In the genomic region with DNA sequence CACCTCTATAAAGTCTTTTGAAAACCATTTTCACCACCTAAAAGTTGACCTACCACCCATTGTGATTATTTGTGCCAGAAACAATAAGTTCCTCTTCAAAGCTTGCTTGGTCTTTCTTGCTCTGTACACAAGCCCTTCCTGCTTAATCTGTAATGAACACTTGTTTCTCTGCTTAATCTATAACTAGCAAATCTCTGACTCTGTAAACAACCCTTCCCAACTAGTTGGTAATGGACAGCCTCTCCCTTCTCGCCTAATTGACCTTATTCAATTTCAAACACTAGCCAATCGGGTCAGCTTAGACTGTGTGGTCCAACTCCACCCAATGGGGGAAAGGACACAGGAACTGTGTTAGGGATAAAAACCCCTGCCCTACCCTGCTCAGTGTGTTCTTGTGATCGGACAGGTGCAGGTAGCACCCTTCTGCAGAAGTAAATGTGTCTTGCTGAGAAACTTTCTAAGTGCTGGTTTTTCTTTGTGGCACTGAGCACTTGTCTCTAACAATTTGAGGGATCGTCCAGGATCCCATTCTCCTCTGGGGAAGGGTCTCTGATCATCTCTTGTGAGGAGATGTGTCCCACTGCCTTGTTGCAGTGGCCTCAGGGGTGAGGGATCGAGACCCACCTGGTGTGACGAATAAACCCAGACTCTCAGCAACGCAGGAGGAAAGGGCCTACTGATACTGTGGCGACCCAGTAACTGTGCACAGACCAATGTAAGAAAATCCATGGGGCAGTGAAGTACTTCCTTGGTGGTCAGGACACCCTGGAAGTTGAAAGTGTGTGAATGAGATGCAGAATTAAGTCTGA, we compare ENCODE assay signal across 1 cellular context.
TF ChIP-seq lines count a peak whose summit lies in the region.

No MANE protein-coding gene starts in this region.

TF ChIP-seq in HepG2, 621 proteins besides CTCF, POLR2A, EP300 and RAD21 (continued from another document and continues in another):
- TF ChIP-seq, protein P1, sequence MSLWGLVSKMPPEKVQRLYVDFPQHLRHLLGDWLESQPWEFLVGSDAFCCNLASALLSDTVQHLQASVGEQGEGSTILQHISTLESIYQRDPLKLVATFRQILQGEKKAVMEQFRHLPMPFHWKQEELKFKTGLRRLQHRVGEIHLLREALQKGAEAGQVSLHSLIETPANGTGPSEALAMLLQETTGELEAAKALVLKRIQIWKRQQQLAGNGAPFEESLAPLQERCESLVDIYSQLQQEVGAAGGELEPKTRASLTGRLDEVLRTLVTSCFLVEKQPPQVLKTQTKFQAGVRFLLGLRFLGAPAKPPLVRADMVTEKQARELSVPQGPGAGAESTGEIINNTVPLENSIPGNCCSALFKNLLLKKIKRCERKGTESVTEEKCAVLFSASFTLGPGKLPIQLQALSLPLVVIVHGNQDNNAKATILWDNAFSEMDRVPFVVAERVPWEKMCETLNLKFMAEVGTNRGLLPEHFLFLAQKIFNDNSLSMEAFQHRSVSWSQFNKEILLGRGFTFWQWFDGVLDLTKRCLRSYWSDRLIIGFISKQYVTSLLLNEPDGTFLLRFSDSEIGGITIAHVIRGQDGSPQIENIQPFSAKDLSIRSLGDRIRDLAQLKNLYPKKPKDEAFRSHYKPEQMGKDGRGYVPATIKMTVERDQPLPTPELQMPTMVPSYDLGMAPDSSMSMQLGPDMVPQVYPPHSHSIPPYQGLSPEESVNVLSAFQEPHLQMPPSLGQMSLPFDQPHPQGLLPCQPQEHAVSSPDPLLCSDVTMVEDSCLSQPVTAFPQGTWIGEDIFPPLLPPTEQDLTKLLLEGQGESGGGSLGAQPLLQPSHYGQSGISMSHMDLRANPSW (CRISPR knock-in tag; IDR thresholded peaks at IDR 0.05; ENCODE audit: borderline replicate concordance) = no peak; the same call in 1 of the 2 replicates
- TF ChIP-seq, protein P2, sequence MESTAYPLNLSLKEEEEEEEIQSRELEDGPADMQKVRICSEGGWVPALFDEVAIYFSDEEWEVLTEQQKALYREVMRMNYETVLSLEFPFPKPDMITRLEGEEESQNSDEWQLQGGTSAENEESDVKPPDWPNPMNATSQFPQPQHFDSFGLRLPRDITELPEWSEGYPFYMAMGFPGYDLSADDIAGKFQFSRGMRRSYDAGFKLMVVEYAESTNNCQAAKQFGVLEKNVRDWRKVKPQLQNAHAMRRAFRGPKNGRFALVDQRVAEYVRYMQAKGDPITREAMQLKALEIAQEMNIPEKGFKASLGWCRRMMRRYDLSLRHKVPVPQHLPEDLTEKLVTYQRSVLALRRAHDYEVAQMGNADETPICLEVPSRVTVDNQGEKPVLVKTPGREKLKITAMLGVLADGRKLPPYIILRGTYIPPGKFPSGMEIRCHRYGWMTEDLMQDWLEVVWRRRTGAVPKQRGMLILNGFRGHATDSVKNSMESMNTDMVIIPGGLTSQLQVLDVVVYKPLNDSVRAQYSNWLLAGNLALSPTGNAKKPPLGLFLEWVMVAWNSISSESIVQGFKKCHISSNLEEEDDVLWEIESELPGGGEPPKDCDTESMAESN (CRISPR knock-in tag; conservative IDR thresholded peaks at IDR 0.05) = peak; percentile 54; the same call in 1 of the 2 replicates
- TF ChIP-seq FOXA3 (CRISPR knock-in tag; IDR thresholded peaks at IDR 0.05) (peak; percentile 99), KLF6 (CRISPR knock-in tag; IDR thresholded peaks at IDR 0.05) (no peak), ZNF44 (CRISPR knock-in tag; IDR thresholded peaks at IDR 0.05) (0 out of 2 replicates have a peak, but pooled peaks have one; percentile 66), GATA4 (IDR thresholded peaks at IDR 0.05; ENCODE audit: borderline replicate concordance, low read depth) (peak; percentile 24; the same call in 1 of the 2 replicates), SALL2 (CRISPR knock-in tag; IDR thresholded peaks at IDR 0.05) (no peak), FLYWCH1 (CRISPR knock-in tag; IDR thresholded peaks at IDR 0.05) (no peak), ZKSCAN1 (IDR thresholded peaks at IDR 0.05; ENCODE audit: low read length) (no peak), CBFB (CRISPR knock-in tag; IDR thresholded peaks at IDR 0.05) (no peak), SATB2 (CRISPR knock-in tag; IDR thresholded peaks at IDR 0.05) (no peak), ZNF264 (CRISPR knock-in tag; IDR thresholded peaks at IDR 0.05) (no peak; the same call in 1 of the 2 replicates), KDM2A (CRISPR knock-in tag; IDR thresholded peaks at IDR 0.05; ENCODE audit: borderline replicate concordance, low read depth) (no peak), NFKB2 (CRISPR knock-in tag; IDR thresholded peaks at IDR 0.05; ENCODE audit: borderline replicate concordance) (no peak), HMG20B (CRISPR knock-in tag; conservative IDR thresholded peaks at IDR 0.05) (peak; percentile 92), ZNF572 (CRISPR knock-in tag; IDR thresholded peaks at IDR 0.05) (peak; percentile 52; the same call in 1 of the 2 replicates), MATR3 (CRISPR knock-in tag; IDR thresholded peaks at IDR 0.05) (no peak), JUN (CRISPR knock-in tag; IDR thresholded peaks at IDR 0.05) (no peak), SRSF4 (IDR thresholded peaks at IDR 0.05; ENCODE audit: low read depth, low read length, poor library complexity, severe bottlenecking) (no peak), ZNF337 (CRISPR knock-in tag; IDR thresholded peaks at IDR 0.05; ENCODE audit: borderline replicate concordance, low read depth) (no peak), ZNF260 (CRISPR knock-in tag; IDR thresholded peaks at IDR 0.05; ENCODE audit: borderline replicate concordance, low read depth) (no peak), HDAC1 (CRISPR knock-in tag; IDR thresholded peaks at IDR 0.05) (peak; percentile 82), ZNF780A (CRISPR knock-in tag; IDR thresholded peaks at IDR 0.05) (no peak), CC2D1A (CRISPR knock-in tag; IDR thresholded peaks at IDR 0.05) (no peak), ZNF562 (CRISPR knock-in tag; IDR thresholded peaks at IDR 0.05; ENCODE audit: borderline replicate concordance) (0 out of 2 replicates have a peak, but pooled peaks have one; percentile 43), ZSCAN20 (CRISPR knock-in tag; IDR thresholded peaks at IDR 0.05; ENCODE audit: borderline replicate concordance) (no peak), DNMT1 (CRISPR knock-in tag; IDR thresholded peaks at IDR 0.05) (no peak), ZNF3 (CRISPR knock-in tag; IDR thresholded peaks at IDR 0.05) (no peak), SIN3B (IDR thresholded peaks at IDR 0.05; ENCODE audit: low read length) (no peak), ZNF678 (CRISPR knock-in tag; IDR thresholded peaks at IDR 0.05) (no peak), ATAD3A (CRISPR knock-in tag; IDR thresholded peaks at IDR 0.05) (no peak), KLF12 (CRISPR knock-in tag; IDR thresholded peaks at IDR 0.05; ENCODE audit: borderline replicate concordance) (no peak), SNAPC2 (CRISPR knock-in tag; IDR thresholded peaks at IDR 0.05) (peak; percentile 92; the same call in 1 of the 2 replicates), PAF1 (CRISPR knock-in tag; IDR thresholded peaks at IDR 0.05) (no peak), ZFP37 (CRISPR knock-in tag; IDR thresholded peaks at IDR 0.05; ENCODE audit: borderline replicate concordance) (no peak)
- TF ChIP-seq, protein P3, sequence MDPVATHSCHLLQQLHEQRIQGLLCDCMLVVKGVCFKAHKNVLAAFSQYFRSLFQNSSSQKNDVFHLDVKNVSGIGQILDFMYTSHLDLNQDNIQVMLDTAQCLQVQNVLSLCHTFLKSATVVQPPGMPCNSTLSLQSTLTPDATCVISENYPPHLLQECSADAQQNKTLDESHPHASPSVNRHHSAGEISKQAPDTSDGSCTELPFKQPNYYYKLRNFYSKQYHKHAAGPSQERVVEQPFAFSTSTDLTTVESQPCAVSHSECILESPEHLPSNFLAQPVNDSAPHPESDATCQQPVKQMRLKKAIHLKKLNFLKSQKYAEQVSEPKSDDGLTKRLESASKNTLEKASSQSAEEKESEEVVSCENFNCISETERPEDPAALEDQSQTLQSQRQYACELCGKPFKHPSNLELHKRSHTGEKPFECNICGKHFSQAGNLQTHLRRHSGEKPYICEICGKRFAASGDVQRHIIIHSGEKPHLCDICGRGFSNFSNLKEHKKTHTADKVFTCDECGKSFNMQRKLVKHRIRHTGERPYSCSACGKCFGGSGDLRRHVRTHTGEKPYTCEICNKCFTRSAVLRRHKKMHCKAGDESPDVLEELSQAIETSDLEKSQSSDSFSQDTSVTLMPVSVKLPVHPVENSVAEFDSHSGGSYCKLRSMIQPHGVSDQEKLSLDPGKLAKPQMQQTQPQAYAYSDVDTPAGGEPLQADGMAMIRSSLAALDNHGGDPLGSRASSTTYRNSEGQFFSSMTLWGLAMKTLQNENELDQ (CRISPR knock-in tag; IDR thresholded peaks at IDR 0.05; ENCODE audit: borderline replicate concordance) = no peak
- TF ChIP-seq, protein P4, sequence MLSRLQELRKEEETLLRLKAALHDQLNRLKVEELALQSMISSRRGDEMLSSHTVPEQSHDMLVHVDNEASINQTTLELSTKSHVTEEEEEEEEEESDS (CRISPR knock-in tag; IDR thresholded peaks at IDR 0.05; ENCODE audit: borderline replicate concordance) = no peak
- TF ChIP-seq, protein P5, sequence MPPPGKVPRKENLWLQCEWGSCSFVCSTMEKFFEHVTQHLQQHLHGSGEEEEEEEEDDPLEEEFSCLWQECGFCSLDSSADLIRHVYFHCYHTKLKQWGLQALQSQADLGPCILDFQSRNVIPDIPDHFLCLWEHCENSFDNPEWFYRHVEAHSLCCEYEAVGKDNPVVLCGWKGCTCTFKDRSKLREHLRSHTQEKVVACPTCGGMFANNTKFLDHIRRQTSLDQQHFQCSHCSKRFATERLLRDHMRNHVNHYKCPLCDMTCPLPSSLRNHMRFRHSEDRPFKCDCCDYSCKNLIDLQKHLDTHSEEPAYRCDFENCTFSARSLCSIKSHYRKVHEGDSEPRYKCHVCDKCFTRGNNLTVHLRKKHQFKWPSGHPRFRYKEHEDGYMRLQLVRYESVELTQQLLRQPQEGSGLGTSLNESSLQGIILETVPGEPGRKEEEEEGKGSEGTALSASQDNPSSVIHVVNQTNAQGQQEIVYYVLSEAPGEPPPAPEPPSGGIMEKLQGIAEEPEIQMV (CRISPR knock-in tag; IDR thresholded peaks at IDR 0.05; ENCODE audit: low read depth) = no peak
- TF ChIP-seq, protein P6, sequence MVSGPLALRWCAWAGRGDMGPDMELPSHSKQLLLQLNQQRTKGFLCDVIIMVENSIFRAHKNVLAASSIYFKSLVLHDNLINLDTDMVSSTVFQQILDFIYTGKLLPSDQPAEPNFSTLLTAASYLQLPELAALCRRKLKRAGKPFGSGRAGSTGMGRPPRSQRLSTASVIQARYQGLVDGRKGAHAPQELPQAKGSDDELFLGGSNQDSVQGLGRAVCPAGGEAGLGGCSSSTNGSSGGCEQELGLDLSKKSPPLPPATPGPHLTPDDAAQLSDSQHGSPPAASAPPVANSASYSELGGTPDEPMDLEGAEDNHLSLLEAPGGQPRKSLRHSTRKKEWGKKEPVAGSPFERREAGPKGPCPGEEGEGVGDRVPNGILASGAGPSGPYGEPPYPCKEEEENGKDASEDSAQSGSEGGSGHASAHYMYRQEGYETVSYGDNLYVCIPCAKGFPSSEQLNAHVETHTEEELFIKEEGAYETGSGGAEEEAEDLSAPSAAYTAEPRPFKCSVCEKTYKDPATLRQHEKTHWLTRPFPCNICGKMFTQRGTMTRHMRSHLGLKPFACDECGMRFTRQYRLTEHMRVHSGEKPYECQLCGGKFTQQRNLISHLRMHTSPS (CRISPR knock-in tag; IDR thresholded peaks at IDR 0.05; ENCODE audit: low read depth) = no peak
- TF ChIP-seq, protein P7, sequence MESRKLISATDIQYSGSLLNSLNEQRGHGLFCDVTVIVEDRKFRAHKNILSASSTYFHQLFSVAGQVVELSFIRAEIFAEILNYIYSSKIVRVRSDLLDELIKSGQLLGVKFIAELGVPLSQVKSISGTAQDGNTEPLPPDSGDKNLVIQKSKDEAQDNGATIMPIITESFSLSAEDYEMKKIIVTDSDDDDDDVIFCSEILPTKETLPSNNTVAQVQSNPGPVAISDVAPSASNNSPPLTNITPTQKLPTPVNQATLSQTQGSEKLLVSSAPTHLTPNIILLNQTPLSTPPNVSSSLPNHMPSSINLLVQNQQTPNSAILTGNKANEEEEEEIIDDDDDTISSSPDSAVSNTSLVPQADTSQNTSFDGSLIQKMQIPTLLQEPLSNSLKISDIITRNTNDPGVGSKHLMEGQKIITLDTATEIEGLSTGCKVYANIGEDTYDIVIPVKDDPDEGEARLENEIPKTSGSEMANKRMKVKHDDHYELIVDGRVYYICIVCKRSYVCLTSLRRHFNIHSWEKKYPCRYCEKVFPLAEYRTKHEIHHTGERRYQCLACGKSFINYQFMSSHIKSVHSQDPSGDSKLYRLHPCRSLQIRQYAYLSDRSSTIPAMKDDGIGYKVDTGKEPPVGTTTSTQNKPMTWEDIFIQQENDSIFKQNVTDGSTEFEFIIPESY (CRISPR knock-in tag; IDR thresholded peaks at IDR 0.05) = no peak
- TF ChIP-seq, protein P8, sequence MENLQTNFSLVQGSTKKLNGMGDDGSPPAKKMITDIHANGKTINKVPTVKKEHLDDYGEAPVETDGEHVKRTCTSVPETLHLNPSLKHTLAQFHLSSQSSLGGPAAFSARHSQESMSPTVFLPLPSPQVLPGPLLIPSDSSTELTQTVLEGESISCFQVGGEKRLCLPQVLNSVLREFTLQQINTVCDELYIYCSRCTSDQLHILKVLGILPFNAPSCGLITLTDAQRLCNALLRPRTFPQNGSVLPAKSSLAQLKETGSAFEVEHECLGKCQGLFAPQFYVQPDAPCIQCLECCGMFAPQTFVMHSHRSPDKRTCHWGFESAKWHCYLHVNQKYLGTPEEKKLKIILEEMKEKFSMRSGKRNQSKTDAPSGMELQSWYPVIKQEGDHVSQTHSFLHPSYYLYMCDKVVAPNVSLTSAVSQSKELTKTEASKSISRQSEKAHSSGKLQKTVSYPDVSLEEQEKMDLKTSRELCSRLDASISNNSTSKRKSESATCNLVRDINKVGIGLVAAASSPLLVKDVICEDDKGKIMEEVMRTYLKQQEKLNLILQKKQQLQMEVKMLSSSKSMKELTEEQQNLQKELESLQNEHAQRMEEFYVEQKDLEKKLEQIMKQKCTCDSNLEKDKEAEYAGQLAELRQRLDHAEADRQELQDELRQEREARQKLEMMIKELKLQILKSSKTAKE (CRISPR knock-in tag; IDR thresholded peaks at IDR 0.05; ENCODE audit: borderline replicate concordance) = peak; percentile 31; the same call in 1 of the 2 replicates
- TF ChIP-seq, protein P9, sequence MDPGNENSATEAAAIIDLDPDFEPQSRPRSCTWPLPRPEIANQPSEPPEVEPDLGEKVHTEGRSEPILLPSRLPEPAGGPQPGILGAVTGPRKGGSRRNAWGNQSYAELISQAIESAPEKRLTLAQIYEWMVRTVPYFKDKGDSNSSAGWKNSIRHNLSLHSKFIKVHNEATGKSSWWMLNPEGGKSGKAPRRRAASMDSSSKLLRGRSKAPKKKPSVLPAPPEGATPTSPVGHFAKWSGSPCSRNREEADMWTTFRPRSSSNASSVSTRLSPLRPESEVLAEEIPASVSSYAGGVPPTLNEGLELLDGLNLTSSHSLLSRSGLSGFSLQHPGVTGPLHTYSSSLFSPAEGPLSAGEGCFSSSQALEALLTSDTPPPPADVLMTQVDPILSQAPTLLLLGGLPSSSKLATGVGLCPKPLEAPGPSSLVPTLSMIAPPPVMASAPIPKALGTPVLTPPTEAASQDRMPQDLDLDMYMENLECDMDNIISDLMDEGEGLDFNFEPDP (CRISPR knock-in tag; conservative IDR thresholded peaks at IDR 0.05) = no peak
- TF ChIP-seq, protein P10, sequence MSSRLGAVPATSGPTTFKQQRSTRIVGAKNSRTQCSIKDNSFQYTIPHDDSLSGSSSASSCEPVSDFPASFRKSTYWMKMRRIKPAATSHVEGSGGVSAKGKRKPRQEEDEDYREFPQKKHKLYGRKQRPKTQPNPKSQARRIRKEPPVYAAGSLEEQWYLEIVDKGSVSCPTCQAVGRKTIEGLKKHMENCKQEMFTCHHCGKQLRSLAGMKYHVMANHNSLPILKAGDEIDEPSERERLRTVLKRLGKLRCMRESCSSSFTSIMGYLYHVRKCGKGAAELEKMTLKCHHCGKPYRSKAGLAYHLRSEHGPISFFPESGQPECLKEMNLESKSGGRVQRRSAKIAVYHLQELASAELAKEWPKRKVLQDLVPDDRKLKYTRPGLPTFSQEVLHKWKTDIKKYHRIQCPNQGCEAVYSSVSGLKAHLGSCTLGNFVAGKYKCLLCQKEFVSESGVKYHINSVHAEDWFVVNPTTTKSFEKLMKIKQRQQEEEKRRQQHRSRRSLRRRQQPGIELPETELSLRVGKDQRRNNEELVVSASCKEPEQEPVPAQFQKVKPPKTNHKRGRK (CRISPR knock-in tag; IDR thresholded peaks at IDR 0.05) = no peak
